Comparison of ENCODE assay signal across 21 cellular contexts in the genomic region with DNA sequence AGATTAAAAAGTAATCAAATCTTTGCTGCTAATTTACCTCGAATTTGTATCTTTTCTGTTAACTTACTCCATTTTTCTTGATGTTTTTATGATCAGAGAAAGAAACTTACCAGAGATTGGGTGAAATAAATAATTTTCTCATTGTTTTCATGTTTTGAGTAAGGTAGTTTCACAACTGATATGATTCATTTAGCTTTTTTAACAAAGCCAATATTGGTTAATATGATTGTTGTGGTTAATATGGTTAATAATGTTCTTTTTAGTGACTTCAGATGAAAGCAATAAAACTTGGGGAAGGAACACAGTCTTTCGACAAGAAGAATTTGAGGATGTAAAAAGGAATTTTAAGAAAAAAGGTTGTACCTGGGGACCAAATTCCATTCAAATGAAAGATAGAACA. TPM values are rescaled to one million over a fixed set of nuclear protein-coding genes. Genes with fewer than 3 reads are reported as not detected.
DNase-seq lines count a peak whose midpoint lies in the region; ATAC-seq, FAIRE-seq and TF ChIP-seq lines count a peak whose summit lies in the region.
"Had no signal": no experiment of that assay in that cellular context is flagged by ENCODE, and none has a peak within 500 bp of the region (broad histone marks: within the 10 kb centered on the region; RNA-seq: fewer than 3 reads in every experiment).

No MANE protein-coding gene starts in this region.

- H3K36me3 ChIP-seq in GM06990 (ENCODE audit: control insufficient read depth, insufficient read depth, low read length) (no peaks in the 10 kb centered on the region), K562 (ENCODE audit: control insufficient read depth, insufficient read depth, low read length) (no peaks in the 10 kb centered on the region)

- H3K4me3 Mint-ChIP-seq in CD14-positive monocyte = no peak overlapping the region
- no peak overlapping the region for H3K4me3 Mint-ChIP-seq in activated CD4-positive, alpha-beta memory T cell treated with anti-CD3 and anti-CD28 coated beads, Interleukin-2, amount 10 ng/mL, durations not matched to agents 7 days and 5 days
- H3K4me3 Mint-ChIP-seq: B cell; CD4-positive, CD25-positive, alpha-beta regulatory T cell; CD8-positive, alpha-beta memory T cell had no signal

- TF ChIP-seq RAD21 in K562 (CRISPR knock-in tag; conservative IDR thresholded peaks at IDR 0.05 in 1 of 2, IDR thresholded peaks at IDR 0.05 in 1 of 2) = no peak

- no peak overlapping the region for H3K9ac ChIP-seq in K562 (ENCODE audit: insufficient read depth in 1 of 2, low read depth in 2 of 2, low read length in 2 of 2)
- H3K9ac ChIP-seq: BLaER1 treated with 17β-estradiol and CSF1 and Interleukin-3, amounts not matched to agents 10 nM and 100 nM; KMS-11 had no signal

- H3K9me3 Mint-ChIP-seq in CD14-positive monocyte = no peaks in the 10 kb centered on the region
- H3K9me3 Mint-ChIP-seq in activated CD4-positive, alpha-beta memory T cell treated with anti-CD3 and anti-CD28 coated beads, Interleukin-2, amount 10 ng/mL, durations not matched to agents 7 days and 5 days = no peaks in the 10 kb centered on the region
- H3K9me3 Mint-ChIP-seq: CD4-positive, CD25-positive, alpha-beta regulatory T cell; CD8-positive, alpha-beta memory T cell had no signal

- H3K27ac Mint-ChIP-seq in CD14-positive monocyte = no peak overlapping the region
- H3K27ac Mint-ChIP-seq in activated CD4-positive, alpha-beta memory T cell treated with anti-CD3 and anti-CD28 coated beads, Interleukin-2, amount 10 ng/mL, durations not matched to agents 7 days and 5 days = no peak overlapping the region
- H3K27ac Mint-ChIP-seq: B cell; CD4-positive, CD25-positive, alpha-beta regulatory T cell; CD8-positive, alpha-beta memory T cell had no signal

- in situ Hi-C loops in K562 (cut with MboI) = loop anchor here (25.0 kb wide), 1 partner anchor 687 kb away; no protein-coding TSS in a partner anchor

- BruUV-seq in K562 (replicated peaks; lab: Mats Ljungman, UMichigan) = no TSS peak

- TF ChIP-seq EP300 in K562 (IDR thresholded peaks at IDR 0.05; ENCODE audit: low read length) = no peak

- POLR2A ChIA-PET in K562 (lab: Yijun Ruan, JAX) = no interaction called here
- POLR2A ChIA-PET in activated CD4-positive, alpha-beta memory T cell treated with anti-CD3 and anti-CD28 coated beads, Interleukin-2, amount 10 ng/mL, durations not matched to agents 7 days and 5 days (lab: Charles Lee) = no interaction called here

- H3K27ac ChIP-seq in K562 (ENCODE audit: extremely low read depth, low read depth, low read length) = no peak overlapping the region
- H3K27ac ChIP-seq: BLaER1 treated with 17β-estradiol and CSF1 and Interleukin-3, amounts not matched to agents 10 nM and 100 nM; KMS-11 had no signal

- H4K20me1 ChIP-seq in K562 (replicated peaks; ENCODE audit: control insufficient read depth, insufficient read depth, low read length) = no peaks in the 10 kb centered on the region
- H4K20me1 ChIP-seq: BLaER1 treated with 17β-estradiol and CSF1 and Interleukin-3, amounts not matched to agents 10 nM and 100 nM had no signal

- TF ChIP-seq CTCF in GM06990 (IDR thresholded peaks at IDR 0.05; ENCODE audit: insufficient read depth, low read length, poor library complexity, severe bottlenecking) (no peak), K562 (IDR thresholded peaks at IDR 0.05 in 2 of 3, conservative IDR thresholded peaks at IDR 0.05 in 1 of 3; ENCODE audit: insufficient read depth in 2 of 3, low read depth in 1 of 3, low read length in 3 of 3) (no peak), CD14-positive monocyte (IDR thresholded peaks at IDR 0.05) (no peak)

- no peak overlapping the region for H3K4me3 ChIP-seq in GM06990 (replicated peaks; ENCODE audit: low read depth, low read length)
- H3K4me3 ChIP-seq in K562 = no peak overlapping the region
- H3K4me3 ChIP-seq: BLaER1 treated with 17β-estradiol and CSF1 and Interleukin-3, amounts not matched to agents 10 nM and 100 nM had no signal

- H3K4me1 Mint-ChIP-seq in CD14-positive monocyte = no peaks in the 10 kb centered on the region
- H3K4me1 Mint-ChIP-seq in activated CD4-positive, alpha-beta memory T cell treated with anti-CD3 and anti-CD28 coated beads, Interleukin-2, amount 10 ng/mL, durations not matched to agents 7 days and 5 days = peaks cover 41% of the 10 kb centered on the region
- H3K4me1 Mint-ChIP-seq: B cell; CD4-positive, CD25-positive, alpha-beta regulatory T cell; CD8-positive, alpha-beta memory T cell had no signal

- no peaks in the 10 kb centered on the region for H3K79me2 ChIP-seq in K562 (ENCODE audit: control insufficient read depth, insufficient read depth, low read length)

- CTCF ChIA-PET in K562 (lab: Yijun Ruan, JAX; ENCODE audit: low intra/inter-chr PET ratio) = interaction anchor here (1.5 kb wide), 1 partner anchor 71 kb away, joined by 3 read pairs; no protein-coding TSS in a partner anchor
- CTCF ChIA-PET in activated CD4-positive, alpha-beta memory T cell treated with anti-CD3 and anti-CD28 coated beads, Interleukin-2, amount 10 ng/mL, durations not matched to agents 7 days and 5 days (lab: Charles Lee) = no interaction called here

- TF ChIP-seq POLR2A in K562 (conservative IDR thresholded peaks at IDR 0.05) (no peak), H54 (IDR thresholded peaks at IDR 0.05; ENCODE audit: low read depth, low read length) (no peak)

- WGBS in K562 (ENCODE audit: insufficient coverage, low coverage, missing lambda C conversion rate) = 2% methylated on average over 2 of the region's 2 CpGs

- no peak overlapping the region for H3K4me2 ChIP-seq in K562 (ENCODE audit: insufficient read depth, low read length)
- H3K4me2 ChIP-seq: BLaER1 treated with 17β-estradiol and CSF1 and Interleukin-3, amounts not matched to agents 10 nM and 100 nM; KMS-11 had no signal

- H3K36me3 Mint-ChIP-seq in CD14-positive monocyte = peaks cover 21 to 28% of the 10 kb centered on the region in 2 donors
- peaks cover 6% of the 10 kb centered on the region for H3K36me3 Mint-ChIP-seq in activated CD4-positive, alpha-beta memory T cell treated with anti-CD3 and anti-CD28 coated beads, Interleukin-2, amount 10 ng/mL, durations not matched to agents 7 days and 5 days (ENCODE audit: low read depth)
- H3K36me3 Mint-ChIP-seq: CD4-positive, CD25-positive, alpha-beta regulatory T cell; CD8-positive, alpha-beta memory T cell had no signal

- FAIRE-seq in RCC 7860 (lab: Jason Lieb, UNC) (peak; percentile 51), K562 (lab: Jason Lieb, UNC) (peak; percentile 11), H54 (lab: Jason Lieb, UNC) (no peak)
- FAIRE-seq: H1 had no signal

- H3K4me1 ChIP-seq in K562 (replicated peaks in 1 of 2; ENCODE audit: control insufficient read depth in 2 of 2, insufficient read depth in 2 of 2, low read length in 2 of 2) = no peaks in the 10 kb centered on the region

- ATAC-seq in GM19351 (IDR thresholded peaks at IDR 0.05; ENCODE audit: unreplicated experiment) (peak; percentile 52), K562 (no peak), left colon (no peak)

- H3K27me3 Mint-ChIP-seq in CD14-positive monocyte (ENCODE audit: low read depth in 3 of 3) = no peaks in the 10 kb centered on the region
- no peaks in the 10 kb centered on the region for H3K27me3 Mint-ChIP-seq in activated CD4-positive, alpha-beta memory T cell treated with anti-CD3 and anti-CD28 coated beads, Interleukin-2, amount 10 ng/mL, durations not matched to agents 7 days and 5 days
- H3K27me3 Mint-ChIP-seq: B cell had no signal

- no peak overlapping the region for H2AFZ ChIP-seq in K562 (ENCODE audit: low read depth, low read length)

- H3K27me3 ChIP-seq in GM06990 (replicated peaks; ENCODE audit: control insufficient read depth, insufficient read depth, low read length) = no peaks in the 10 kb centered on the region; the same call in 1 of the 2 replicates
- peaks cover 13 to 34% of the 10 kb centered on the region in 2 experiments; a peak in 4 of 5 replicates for H3K27me3 ChIP-seq in K562 (ENCODE audit: control insufficient read depth in 2 of 2, insufficient read depth in 2 of 2, low read length in 2 of 2)
- H3K27me3 ChIP-seq: BLaER1 treated with 17β-estradiol and CSF1 and Interleukin-3, amounts not matched to agents 10 nM and 100 nM had no signal

- DNase-seq in GM06990 (ENCODE audit: extremely low read depth, insufficient read length) (peak; percentile 12), RCC 7860 (ENCODE audit: low spot score) (no peak), K562 (ENCODE audit: extremely low read depth in 1 of 4, low spot score in 3 of 4) (no peak), CD14-positive monocyte (ENCODE audit: low spot score) (no peak), left colon (no peak), H54 (ENCODE audit: insufficient read length, low spot score) (no peak)
- no peak for DNase-seq in activated CD4-positive, alpha-beta memory T cell treated with anti-CD3 and anti-CD28 coated beads, Interleukin-2, amount 10 ng/mL, durations not matched to agents 7 days and 5 days
- DNase-seq: 8988T; CD4-positive, CD25-positive, alpha-beta regulatory T cell; CD8-positive, alpha-beta memory T cell; COR-L47; DMS153; DMS79; GDM1; HCEC 1CT had no signal

- H3K9me1 ChIP-seq in K562 (ENCODE audit: control insufficient read depth, insufficient read depth, low read length) = no peaks in the 10 kb centered on the region

- no peaks in the 10 kb centered on the region for H3K9me3 ChIP-seq in K562 (replicated peaks; ENCODE audit: control insufficient read depth, insufficient read depth, low read depth, low read length)
- H3K9me3 ChIP-seq: BLaER1 treated with 17β-estradiol and CSF1 and Interleukin-3, amounts not matched to agents 10 nM and 100 nM had no signal

- intact Hi-C loops in K562 (cut with micrococcal nuclease) = no loop called here
- intact Hi-C loops in CD14-positive monocyte (cut with micrococcal nuclease) = no loop called here
- intact Hi-C loops in left colon (cut with DNase I, micrococcal nuclease) = no loop called here

RNA-seq across cellular contexts. Expression of gene MAP3K21, which starts 48.1 kb away (rescaled TPM):
- 0.83 and 1.2 TPM in 2 replicates for total RNA-seq in K562 (2011; cell fraction: chromatin; rRNA removed; ENCODE audit: low replicate concordance)
- total RNA-seq in K562 (2011; cell fraction: nucleolus; rRNA removed) = 0.66 and 0.83 TPM in 2 replicates
- 0.73 and 1.3 TPM in 2 replicates for total RNA-seq in K562 (2011; cell fraction: nucleoplasm; rRNA removed)
- total RNA-seq in K562 (2014; rRNA removed) (0.23 and 0.57 TPM in 2 replicates), K562 (2014; rRNA removed; fragmentation: Illumina TruSeq; extraction: Trizol) (0.58 and 0.67 TPM in 2 replicates), K562 (2015; rRNA removed; fragmentation: Illumina TruSeq; extraction: Trizol) (0.62 and 0.68 TPM in 2 replicates), K562 (2021) (0.58 and 0.76 TPM in 2 replicates), left colon (10 to 100 TPM; 16.3 to 18.1 TPM)
- polyA plus RNA-seq in K562 (2011; rRNA removed) (0.27 and 0.86 TPM in 2 replicates), K562 (2014; fragmentation: Illumina TruSeq; extraction: Trizol) (0.46 and 0.49 TPM in 2 replicates), K562 (2014; fragmentation: Nextera tagmentation; extraction: Ambion mirVana) (under 1 TPM; 0.24 to 0.34 TPM), K562 (2014; rRNA removed) (0.45 and 0.65 TPM in 2 replicates), CD14-positive monocyte (under 1 TPM; 0.38 to 0.59 TPM)
- polyA plus RNA-seq in K562 (2011; cell fraction: cytosol; rRNA removed) = 0.28 and 0.48 TPM in 2 replicates
- 0.37 and 0.82 TPM in 2 replicates for polyA plus RNA-seq in K562 (2011; cell fraction: nucleus; rRNA removed)
- polyA plus RNA-seq in K562 (2012) = 0.38 and 0.43 TPM in 2 replicates
- 0.66 and 1.7 TPM in 2 replicates for polyA minus RNA-seq in K562 (2011; rRNA and poly(A)+ RNA removed)
- 0.55 and 0.57 TPM in 2 replicates for polyA minus RNA-seq in K562 (2011; cell fraction: cytosol; rRNA and poly(A)+ RNA removed)
- polyA minus RNA-seq in K562 (2011; cell fraction: nucleus; rRNA and poly(A)+ RNA removed) = 0.33 and 0.67 TPM in 2 replicates
- total RNA-seq in activated CD4-positive, alpha-beta memory T cell treated with anti-CD3 and anti-CD28 coated beads, Interleukin-2, amount 10 ng/mL, durations not matched to agents 7 days and 5 days = 1 to 10 TPM; 4.4 to 4.6 TPM
- total RNA-seq: LHCN-M2 had no signal
